In the genomic region with DNA sequence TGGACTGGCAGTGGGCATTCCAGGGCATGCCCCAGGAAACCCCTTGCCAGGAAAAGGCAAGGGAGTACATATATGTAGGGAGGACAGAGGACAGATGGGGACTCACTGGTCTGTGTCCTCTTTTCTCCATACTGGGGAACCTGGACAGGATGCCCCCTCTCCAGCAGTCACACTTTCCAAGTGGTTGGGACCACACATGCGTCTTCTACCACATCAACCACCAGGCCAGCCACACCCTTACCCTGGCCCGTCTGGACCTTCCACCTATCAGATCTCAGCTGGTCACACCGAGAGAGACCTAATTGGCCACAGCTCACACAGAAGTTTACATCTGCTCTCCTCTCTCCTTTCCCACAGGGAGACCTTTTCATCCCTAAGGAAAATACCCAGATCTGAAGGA, we compare ENCODE assay signal across 1 cellular context.
TF ChIP-seq lines count a peak whose summit lies in the region.

No MANE protein-coding gene starts in this region.

TF ChIP-seq in endothelial cell of umbilical vein, 7 proteins besides CTCF, POLR2A, EP300 and RAD21:
- TF ChIP-seq MYC (IDR thresholded peaks at IDR 0.05; ENCODE audit: low read depth, low read length) (no peak), GATA2 (IDR thresholded peaks at IDR 0.05; ENCODE audit: insufficient read depth, insufficient read length, low read depth, low read length) (no peak), EZH2 (IDR thresholded peaks at IDR 0.05; ENCODE audit: borderline replicate concordance, low read depth, low read length, severe bottlenecking) (no peak), JUN (IDR thresholded peaks at IDR 0.05; ENCODE audit: borderline replicate concordance, insufficient read depth, insufficient read length, low read depth) (no peak)
TF ChIP-seq in endothelial cell of umbilical vein: peak in this region for 0.
